1 cellular context compared by ENCODE assay signal in the genomic region with DNA sequence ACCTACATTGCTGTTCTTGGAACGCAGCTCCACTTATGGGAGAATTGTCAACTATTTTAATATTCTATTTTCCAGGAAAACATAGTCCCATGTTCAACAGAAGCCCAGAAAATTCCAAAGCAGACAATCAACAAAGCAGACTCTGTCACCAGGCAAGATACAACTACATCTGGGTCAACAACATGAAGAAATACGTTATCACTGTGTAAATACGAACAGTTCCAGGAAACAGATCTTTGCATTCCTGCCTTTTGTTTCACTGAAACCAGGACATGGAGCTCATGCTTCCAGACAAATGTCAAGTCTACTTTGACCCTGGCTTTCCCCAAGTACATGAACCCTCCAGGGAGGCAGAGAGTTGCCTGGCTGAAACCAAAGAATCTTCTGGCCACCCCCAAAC.
TF ChIP-seq lines count a peak whose summit lies in the region.

No MANE protein-coding gene starts in this region.

TF ChIP-seq in HepG2, 621 proteins besides CTCF, POLR2A, EP300 and RAD21 (continued from another document and continues in another):
- TF ChIP-seq, protein P1, sequence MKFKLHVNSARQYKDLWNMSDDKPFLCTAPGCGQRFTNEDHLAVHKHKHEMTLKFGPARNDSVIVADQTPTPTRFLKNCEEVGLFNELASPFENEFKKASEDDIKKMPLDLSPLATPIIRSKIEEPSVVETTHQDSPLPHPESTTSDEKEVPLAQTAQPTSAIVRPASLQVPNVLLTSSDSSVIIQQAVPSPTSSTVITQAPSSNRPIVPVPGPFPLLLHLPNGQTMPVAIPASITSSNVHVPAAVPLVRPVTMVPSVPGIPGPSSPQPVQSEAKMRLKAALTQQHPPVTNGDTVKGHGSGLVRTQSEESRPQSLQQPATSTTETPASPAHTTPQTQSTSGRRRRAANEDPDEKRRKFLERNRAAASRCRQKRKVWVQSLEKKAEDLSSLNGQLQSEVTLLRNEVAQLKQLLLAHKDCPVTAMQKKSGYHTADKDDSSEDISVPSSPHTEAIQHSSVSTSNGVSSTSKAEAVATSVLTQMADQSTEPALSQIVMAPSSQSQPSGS (CRISPR knock-in tag; IDR thresholded peaks at IDR 0.05) = peak; percentile 83
- TF ChIP-seq ZNF776 (CRISPR knock-in tag; IDR thresholded peaks at IDR 0.05) (no peak), LRRFIP1 (CRISPR knock-in tag; conservative IDR thresholded peaks at IDR 0.05) (no peak), AKNA (CRISPR knock-in tag; IDR thresholded peaks at IDR 0.05; ENCODE audit: borderline replicate concordance) (no peak), TBP (CRISPR knock-in tag; IDR thresholded peaks at IDR 0.05) (no peak), FOXK1 (CRISPR knock-in tag; IDR thresholded peaks at IDR 0.05; ENCODE audit: borderline replicate concordance, low read depth) (peak; percentile 98), ZNF274 (CRISPR knock-in tag; IDR thresholded peaks at IDR 0.05) (no peak), ZNF484 (CRISPR knock-in tag; IDR thresholded peaks at IDR 0.05; ENCODE audit: borderline replicate concordance, low read depth) (no peak), ZNF235 (CRISPR knock-in tag; IDR thresholded peaks at IDR 0.05; ENCODE audit: borderline replicate concordance) (no peak), MED1 (CRISPR knock-in tag; IDR thresholded peaks at IDR 0.05) (peak; percentile 91), PRMT3 (CRISPR knock-in tag; IDR thresholded peaks at IDR 0.05; ENCODE audit: borderline replicate concordance, low read depth) (no peak), TMF1 (CRISPR knock-in tag; IDR thresholded peaks at IDR 0.05; ENCODE audit: low read depth) (no peak), SATB2 (CRISPR knock-in tag; IDR thresholded peaks at IDR 0.05) (no peak), ZNF746 (CRISPR knock-in tag; IDR thresholded peaks at IDR 0.05) (no peak), ZNF430 (CRISPR knock-in tag; IDR thresholded peaks at IDR 0.05) (peak; percentile 59; the same call in 1 of the 2 replicates), ZNF660 (CRISPR knock-in tag; IDR thresholded peaks at IDR 0.05; ENCODE audit: borderline replicate concordance, low read depth) (no peak), ZNF275 (CRISPR knock-in tag; IDR thresholded peaks at IDR 0.05; ENCODE audit: borderline replicate concordance) (0 out of 2 replicates have a peak, but pooled peaks have one; percentile 36), IKZF4 (CRISPR knock-in tag; IDR thresholded peaks at IDR 0.05; ENCODE audit: borderline replicate concordance, low read depth, not compliant biosample characterization) (no peak), NRL (CRISPR knock-in tag; IDR thresholded peaks at IDR 0.05; ENCODE audit: borderline replicate concordance) (no peak), JDP2 (CRISPR knock-in tag; IDR thresholded peaks at IDR 0.05; ENCODE audit: borderline replicate concordance) (no peak; the same call in 1 of the 2 replicates), ZSCAN31 (CRISPR knock-in tag; IDR thresholded peaks at IDR 0.05; ENCODE audit: low read depth) (no peak), ZFX (CRISPR knock-in tag; IDR thresholded peaks at IDR 0.05; ENCODE audit: low read depth) (no peak), SRSF9 (IDR thresholded peaks at IDR 0.05; ENCODE audit: borderline replicate concordance, insufficient read depth, low read depth, low read length, poor library complexity, severe bottlenecking) (no peak), AKAP8 (CRISPR knock-in tag; IDR thresholded peaks at IDR 0.05) (no peak), ZNF224 (CRISPR knock-in tag; IDR thresholded peaks at IDR 0.05) (no peak), HNRNPLL (IDR thresholded peaks at IDR 0.05; ENCODE audit: low read depth, low read length, poor library complexity, severe bottlenecking) (no peak), MXD3 (CRISPR knock-in tag; IDR thresholded peaks at IDR 0.05) (no peak), MBD4 (IDR thresholded peaks at IDR 0.05; ENCODE audit: borderline replicate concordance, low read length) (0 out of 2 replicates have a peak, but pooled peaks have one; percentile 82), TEAD3 (CRISPR knock-in tag; optimal IDR thresholded peaks at IDR 0.05; ENCODE audit: borderline replicate concordance) (peak; percentile 99), MIER2 (CRISPR knock-in tag; IDR thresholded peaks at IDR 0.05) (peak; percentile 81), ZBTB38 (CRISPR knock-in tag; IDR thresholded peaks at IDR 0.05) (no peak), ZNF512B (CRISPR knock-in tag; IDR thresholded peaks at IDR 0.05; ENCODE audit: borderline replicate concordance) (no peak), HNF4G (IDR thresholded peaks at IDR 0.05; ENCODE audit: borderline replicate concordance, low read depth, low read length) (peak; percentile 67; the same call in 1 of the 2 replicates), HNF4G (CRISPR knock-in tag; IDR thresholded peaks at IDR 0.05; ENCODE audit: borderline replicate concordance, low read depth) (no peak; the same call in 1 of the 2 replicates), ZNF343 (CRISPR knock-in tag; IDR thresholded peaks at IDR 0.05) (no peak)
- TF ChIP-seq, protein P2, sequence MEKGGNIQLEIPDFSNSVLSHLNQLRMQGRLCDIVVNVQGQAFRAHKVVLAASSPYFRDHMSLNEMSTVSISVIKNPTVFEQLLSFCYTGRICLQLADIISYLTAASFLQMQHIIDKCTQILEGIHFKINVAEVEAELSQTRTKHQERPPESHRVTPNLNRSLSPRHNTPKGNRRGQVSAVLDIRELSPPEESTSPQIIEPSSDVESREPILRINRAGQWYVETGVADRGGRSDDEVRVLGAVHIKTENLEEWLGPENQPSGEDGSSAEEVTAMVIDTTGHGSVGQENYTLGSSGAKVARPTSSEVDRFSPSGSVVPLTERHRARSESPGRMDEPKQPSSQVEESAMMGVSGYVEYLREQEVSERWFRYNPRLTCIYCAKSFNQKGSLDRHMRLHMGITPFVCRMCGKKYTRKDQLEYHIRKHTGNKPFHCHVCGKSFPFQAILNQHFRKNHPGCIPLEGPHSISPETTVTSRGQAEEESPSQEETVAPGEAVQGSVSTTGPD (CRISPR knock-in tag; IDR thresholded peaks at IDR 0.05) = no peak
- TF ChIP-seq, protein P3, sequence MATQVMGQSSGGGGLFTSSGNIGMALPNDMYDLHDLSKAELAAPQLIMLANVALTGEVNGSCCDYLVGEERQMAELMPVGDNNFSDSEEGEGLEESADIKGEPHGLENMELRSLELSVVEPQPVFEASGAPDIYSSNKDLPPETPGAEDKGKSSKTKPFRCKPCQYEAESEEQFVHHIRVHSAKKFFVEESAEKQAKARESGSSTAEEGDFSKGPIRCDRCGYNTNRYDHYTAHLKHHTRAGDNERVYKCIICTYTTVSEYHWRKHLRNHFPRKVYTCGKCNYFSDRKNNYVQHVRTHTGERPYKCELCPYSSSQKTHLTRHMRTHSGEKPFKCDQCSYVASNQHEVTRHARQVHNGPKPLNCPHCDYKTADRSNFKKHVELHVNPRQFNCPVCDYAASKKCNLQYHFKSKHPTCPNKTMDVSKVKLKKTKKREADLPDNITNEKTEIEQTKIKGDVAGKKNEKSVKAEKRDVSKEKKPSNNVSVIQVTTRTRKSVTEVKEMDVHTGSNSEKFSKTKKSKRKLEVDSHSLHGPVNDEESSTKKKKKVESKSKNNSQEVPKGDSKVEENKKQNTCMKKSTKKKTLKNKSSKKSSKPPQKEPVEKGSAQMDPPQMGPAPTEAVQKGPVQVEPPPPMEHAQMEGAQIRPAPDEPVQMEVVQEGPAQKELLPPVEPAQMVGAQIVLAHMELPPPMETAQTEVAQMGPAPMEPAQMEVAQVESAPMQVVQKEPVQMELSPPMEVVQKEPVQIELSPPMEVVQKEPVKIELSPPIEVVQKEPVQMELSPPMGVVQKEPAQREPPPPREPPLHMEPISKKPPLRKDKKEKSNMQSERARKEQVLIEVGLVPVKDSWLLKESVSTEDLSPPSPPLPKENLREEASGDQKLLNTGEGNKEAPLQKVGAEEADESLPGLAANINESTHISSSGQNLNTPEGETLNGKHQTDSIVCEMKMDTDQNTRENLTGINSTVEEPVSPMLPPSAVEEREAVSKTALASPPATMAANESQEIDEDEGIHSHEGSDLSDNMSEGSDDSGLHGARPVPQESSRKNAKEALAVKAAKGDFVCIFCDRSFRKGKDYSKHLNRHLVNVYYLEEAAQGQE (IDR thresholded peaks at IDR 0.05; ENCODE audit: borderline replicate concordance in 1 of 2, low read depth in 1 of 2, low read length in 2 of 2) = peak in 1 of 2 experiments; percentile 77; a peak in 2 of 4 replicates
- TF ChIP-seq, protein P4, sequence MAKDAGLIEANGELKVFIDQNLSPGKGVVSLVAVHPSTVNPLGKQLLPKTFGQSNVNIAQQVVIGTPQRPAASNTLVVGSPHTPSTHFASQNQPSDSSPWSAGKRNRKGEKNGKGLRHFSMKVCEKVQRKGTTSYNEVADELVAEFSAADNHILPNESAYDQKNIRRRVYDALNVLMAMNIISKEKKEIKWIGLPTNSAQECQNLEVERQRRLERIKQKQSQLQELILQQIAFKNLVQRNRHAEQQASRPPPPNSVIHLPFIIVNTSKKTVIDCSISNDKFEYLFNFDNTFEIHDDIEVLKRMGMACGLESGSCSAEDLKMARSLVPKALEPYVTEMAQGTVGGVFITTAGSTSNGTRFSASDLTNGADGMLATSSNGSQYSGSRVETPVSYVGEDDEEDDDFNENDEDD (CRISPR knock-in tag; IDR thresholded peaks at IDR 0.05; ENCODE audit: borderline replicate concordance) = no peak; the same call in 1 of the 2 replicates
